ENCODE assay signal across 15 cellular contexts in genomic region chr6:169520104-169520503, GRCh38.
A peak's percentile ranks its signal among the peaks of the same experiment; 100 is the strongest.
DNase-seq lines count a peak whose midpoint lies in the region; ATAC-seq and TF ChIP-seq lines count a peak whose summit lies in the region.
"Had no signal": no experiment of that assay in that cellular context is flagged by ENCODE, and none has a peak within 500 bp of the region (broad histone marks: within the 10 kb centered on the region; RNA-seq: fewer than 3 reads in every experiment).

No MANE protein-coding gene starts in this region.

- TF ChIP-seq POLR2A in testis (IDR thresholded peaks at IDR 0.05) = no peak

- CTCF ChIA-PET in MCF 10A (lab: Yijun Ruan, JAX) = interaction anchor here (0.7 to 1.7 kb wide), 8 partner anchors 9 to 627 kb away, joined by 3 to 10 read pairs (median 4); no protein-coding TSS in a partner anchor

- no peaks in the 10 kb centered on the region for H3K36me3 ChIP-seq in testis (ENCODE audit: low read depth, missing control alignments)

- no peaks in the 10 kb centered on the region for H3K27me3 Mint-ChIP-seq in MCF 10A (ENCODE audit: insufficient read depth, unreplicated experiment)

- intact Hi-C loops in MCF 10A (cut with micrococcal nuclease) = no loop called here
- intact Hi-C loops in testis (cut with DNase I; ENCODE audit: low total_unique reads) = no loop called here
- intact Hi-C loops in posterior vena cava (cut with DNase I) = loop anchor here in 1 of 2 donors (10.0 kb wide), 1 partner anchor 625 kb away; no protein-coding TSS in a partner anchor

- DNase-seq in T47D (ENCODE audit: low read depth in 1 of 2, low spot score in 1 of 2) = peak; percentile 4 to 58
- no peak for DNase-seq in MCF 10A (ENCODE audit: unreplicated experiment)
- DNase-seq in fibroblast of mammary gland (ENCODE audit: low read depth) = peak; percentile 74
- DNase-seq in stromal cell of bone marrow (ENCODE audit: low read depth) = peak; percentile 52
- DNase-seq in NCI-H1694 treated with DMSO at 0.1 percent for 48 hours (lab: John Stamatoyannopoulos, UW) = no peak
- DNase-seq in testis = no peak
- no peak for DNase-seq in posterior vena cava (ENCODE audit: low spot score)
- DNase-seq: activated effector memory CD4-positive, alpha-beta T cell treated with anti-CD3 and anti-CD28 coated beads, Interleukin-2, amount 50 U/mL, for 16 hours; effector memory CD4-positive, alpha-beta T cell; islet precursor cell; NCI-H1930; nucleus accumbens had no signal

- no peaks in the 10 kb centered on the region for H3K27me3 ChIP-seq in testis
- H3K27me3 ChIP-seq: BLaER1 treated with 17β-estradiol and CSF1 and Interleukin-3, amounts not matched to agents 10 nM and 100 nM had no signal

- no peaks in the 10 kb centered on the region for H3K9me3 ChIP-seq in testis

- no peak overlapping the region for H3K4me3 ChIP-seq in fibroblast of mammary gland (ENCODE audit: control insufficient read depth, low read depth, low read length)
- no peak overlapping the region for H3K4me3 ChIP-seq in testis
- H3K4me3 ChIP-seq: BLaER1 treated with 17β-estradiol and CSF1 and Interleukin-3, amounts not matched to agents 10 nM and 100 nM had no signal

- BruUV-seq in MCF 10A (replicated peaks; lab: Mats Ljungman, UMichigan) = no TSS peak

- H3K36me3 Mint-ChIP-seq in MCF 10A (ENCODE audit: insufficient read depth, unreplicated experiment) = no peaks in the 10 kb centered on the region

- H3K4me1 Mint-ChIP-seq in MCF 10A (ENCODE audit: insufficient read depth, unreplicated experiment) = no peaks in the 10 kb centered on the region

- H3K4me3 Mint-ChIP-seq in MCF 10A (ENCODE audit: unreplicated experiment) = no peak overlapping the region

- H3K4me1 ChIP-seq in testis = no peaks in the 10 kb centered on the region

- H3K9me3 Mint-ChIP-seq in MCF 10A (ENCODE audit: unreplicated experiment) = peaks cover 8% of the 10 kb centered on the region

- TF ChIP-seq CTCF in MCF 10A (IDR thresholded peaks at IDR 0.05; ENCODE audit: unreplicated experiment) = no peak
- peak; percentile 63 for TF ChIP-seq CTCF in fibroblast of mammary gland (conservative IDR thresholded peaks at IDR 0.05; ENCODE audit: control insufficient read depth, insufficient read depth, low read depth, low read length)
- no peak for TF ChIP-seq CTCF in testis (IDR thresholded peaks at IDR 0.05)

- 89 to 94% methylated on average over 2 of the region's 2 CpGs for WGBS in testis, 2 donors

- POLR2A ChIA-PET in MCF 10A (lab: Yijun Ruan, JAX) = no interaction called here

- no peak overlapping the region for H3K27ac ChIP-seq in testis
- H3K27ac ChIP-seq: BLaER1 treated with 17β-estradiol and CSF1 and Interleukin-3, amounts not matched to agents 10 nM and 100 nM; HL-60 had no signal

- ATAC-seq in SK-N-SH treated with all-trans-retinoic acid at 6 μM for 48 hours = 0 out of 3 replicates have a peak, but pooled peaks have one; percentile 36

- in situ Hi-C loops in T47D (cut with HindIII; ENCODE audit: low pct_unique_long_range_greater_than_20kb, low sequenced_read_pairs) = no loop called here

- no peak overlapping the region for H3K27ac Mint-ChIP-seq in MCF 10A (ENCODE audit: low read depth, unreplicated experiment)

TF ChIP-seq in SK-N-SH treated with all-trans-retinoic acid at 6 μM for 48 hours, 23 proteins besides CTCF, POLR2A, EP300 and RAD21:
- no peak for TF ChIP-seq PPARA (CRISPR knock-in tag; IDR thresholded peaks at IDR 0.05; ENCODE audit: borderline replicate concordance)
- no peak for TF ChIP-seq ZNF565 (CRISPR knock-in tag; conservative IDR thresholded peaks at IDR 0.05; ENCODE audit: low read depth)
- no peak for TF ChIP-seq TOX (CRISPR knock-in tag; IDR thresholded peaks at IDR 0.05; ENCODE audit: borderline replicate concordance)
- TF ChIP-seq TCF4 (CRISPR knock-in tag; IDR thresholded peaks at IDR 0.05; ENCODE audit: borderline replicate concordance) = no peak
- no peak for TF ChIP-seq CSDC2 (CRISPR knock-in tag; IDR thresholded peaks at IDR 0.05)
- TF ChIP-seq ESRRG (CRISPR knock-in tag; IDR thresholded peaks at IDR 0.05) = no peak
- TF ChIP-seq ARNTL (CRISPR knock-in tag; IDR thresholded peaks at IDR 0.05; ENCODE audit: borderline replicate concordance, low read depth) = no peak
- no peak for TF ChIP-seq ZFP3 (CRISPR knock-in tag; IDR thresholded peaks at IDR 0.05)
- no peak for TF ChIP-seq GLIS3 (CRISPR knock-in tag; IDR thresholded peaks at IDR 0.05)
- no peak for TF ChIP-seq TSHZ2 (CRISPR knock-in tag; IDR thresholded peaks at IDR 0.05)
- no peak for TF ChIP-seq ZNF8 (CRISPR knock-in tag; IDR thresholded peaks at IDR 0.05)
- TF ChIP-seq PATZ1 (CRISPR knock-in tag; IDR thresholded peaks at IDR 0.05; ENCODE audit: borderline replicate concordance) = no peak
- no peak for TF ChIP-seq RARB (CRISPR knock-in tag; IDR thresholded peaks at IDR 0.05)
TF ChIP-seq in SK-N-SH treated with all-trans-retinoic acid at 6 μM for 48 hours: peak in this region for 0.

Comparison
In these comparisons a context has a peak if more than half of its experiments do, and no peak if none do; other contexts are left out.
1. DNase-seq: peak in T47D (2 of 2), fibroblast of mammary gland (single experiment) and stromal cell of bone marrow (single experiment); none in MCF 10A (single experiment), NCI-H1694 treated with DMSO at 0.1 percent for 48 hours (single experiment), testis (single experiment) and posterior vena cava (single experiment).